8 cellular contexts compared by ENCODE assay signal in the genomic region with DNA sequence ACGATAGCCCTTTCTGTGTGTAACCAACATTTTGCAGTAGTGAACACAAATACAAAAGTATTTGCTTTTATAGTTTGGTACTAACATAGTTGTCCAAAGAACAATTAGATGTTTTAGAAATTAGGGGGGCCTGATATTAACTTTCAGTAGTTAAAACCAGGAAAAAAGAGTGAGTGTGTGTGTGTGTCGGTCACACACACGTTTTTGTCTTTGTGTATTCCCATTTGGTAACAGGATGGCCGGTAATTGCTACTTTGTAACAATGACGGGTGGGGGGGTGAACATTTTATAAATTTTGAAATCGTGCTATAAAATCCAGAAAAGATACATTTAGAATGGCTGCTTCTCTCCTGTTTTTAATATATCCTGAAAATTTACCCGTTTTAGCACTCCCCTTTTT. TPM values are rescaled to one million over a fixed set of nuclear protein-coding genes. Genes with fewer than 3 reads are reported as not detected.
DNase-seq lines count a peak whose midpoint lies in the region; ATAC-seq and TF ChIP-seq lines count a peak whose summit lies in the region.

No MANE protein-coding gene starts in this region.

- H3K79me2 ChIP-seq in Karpas-422 (ENCODE audit: low read length) = peaks cover 60% of the 10 kb centered on the region

- H3K4me3 Mint-ChIP-seq in dendritic cell treated with granulocyte-macrophage colony-stimulating factor and Interleukin-4, amounts not matched to agents 40 ng/mL and 50 ng/mL, for 4 days = peak overlapping the region; percentile 98
- H3K4me3 Mint-ChIP-seq in naive thymus-derived CD8-positive, alpha-beta T cell = peak overlapping the region; percentile 96 to 99 (median 98)

- H3K9me3 ChIP-seq in BE2C (no peaks in the 10 kb centered on the region), Karpas-422 (ENCODE audit: low read length) (no peaks in the 10 kb centered on the region)

- peak overlapping the region; percentile 77 for H3K9ac ChIP-seq in Karpas-422 (ENCODE audit: low read length)

- peaks cover 25% of the 10 kb centered on the region for H3K4me1 Mint-ChIP-seq in dendritic cell treated with granulocyte-macrophage colony-stimulating factor and Interleukin-4, amounts not matched to agents 40 ng/mL and 50 ng/mL, for 4 days (ENCODE audit: low read depth)
- peaks cover 18 to 58% (median 55%) of the 10 kb centered on the region in 4 donors for H3K4me1 Mint-ChIP-seq in naive thymus-derived CD8-positive, alpha-beta T cell

- H3K36me3 ChIP-seq in BE2C = no peaks in the 10 kb centered on the region
- H3K36me3 ChIP-seq in Karpas-422 (ENCODE audit: insufficient read depth, low read length) = no peaks in the 10 kb centered on the region

- ATAC-seq in naive thymus-derived CD8-positive, alpha-beta T cell = no peak
- ATAC-seq in HG03571 (IDR thresholded peaks at IDR 0.05; ENCODE audit: unreplicated experiment) (no peak), HG02588 (IDR thresholded peaks at IDR 0.05; ENCODE audit: unreplicated experiment) (no peak)

- H3K4me3 ChIP-seq in BE2C (ENCODE audit: low read depth, low read length) (peak overlapping the region; percentile 88), Karpas-422 (ENCODE audit: low read length) (peak overlapping the region; percentile 81)

- peak overlapping the region; percentile 78 for H3K4me2 ChIP-seq in Karpas-422 (ENCODE audit: low read depth, low read length, poor library complexity, severe bottlenecking)

- intact Hi-C loops in dendritic cell treated with granulocyte-macrophage colony-stimulating factor and Interleukin-4, amounts not matched to agents 40 ng/mL and 50 ng/mL, for 4 days (cut with micrococcal nuclease) = loop anchor here (2.0 to 10.0 kb wide), 2 partner anchors 109 to 209 kb away; a partner anchor contains a TSS

- H2AFZ ChIP-seq in Karpas-422 (ENCODE audit: low read length) = no peak overlapping the region

- H3K27ac ChIP-seq in Karpas-422 (ENCODE audit: low read length) = peak overlapping the region; percentile 85

- H4K20me1 ChIP-seq in Karpas-422 (ENCODE audit: insufficient read depth, low read depth, low read length) = 0 out of 2 replicates have a peak, but pooled peaks cover 10% of the 10 kb centered on the region

- TF ChIP-seq CTCF in BE2C (IDR thresholded peaks at IDR 0.05; ENCODE audit: low read depth, low read length) = no peak

- DNase-seq in BE2C (no peak), Karpas-422 (no peak), LoVo (ENCODE audit: low spot score) (no peak)
- DNase-seq in naive thymus-derived CD8-positive, alpha-beta T cell = no peak
- DNase-seq in central memory CD4-positive, alpha-beta T cell = no peak

- peak overlapping the region; percentile 99 for H3K27ac Mint-ChIP-seq in dendritic cell treated with granulocyte-macrophage colony-stimulating factor and Interleukin-4, amounts not matched to agents 40 ng/mL and 50 ng/mL, for 4 days
- H3K27ac Mint-ChIP-seq in naive thymus-derived CD8-positive, alpha-beta T cell = peak overlapping the region; percentile 97 to 100 (median 100)

- H3K27me3 ChIP-seq in BE2C (no peaks in the 10 kb centered on the region), Karpas-422 (ENCODE audit: low read length) (no peaks in the 10 kb centered on the region)

- peaks cover 8% of the 10 kb centered on the region for H3K9me3 Mint-ChIP-seq in dendritic cell treated with granulocyte-macrophage colony-stimulating factor and Interleukin-4, amounts not matched to agents 40 ng/mL and 50 ng/mL, for 4 days
- H3K9me3 Mint-ChIP-seq in naive thymus-derived CD8-positive, alpha-beta T cell = peaks cover 0 to 11% (median 0%) of the 10 kb centered on the region in 9 donors

- H3K9me2 ChIP-seq in Karpas-422 (replicated peaks; ENCODE audit: insufficient read depth, low read length) = no peaks in the 10 kb centered on the region

- H3K27me3 Mint-ChIP-seq in dendritic cell treated with granulocyte-macrophage colony-stimulating factor and Interleukin-4, amounts not matched to agents 40 ng/mL and 50 ng/mL, for 4 days = no peaks in the 10 kb centered on the region
- H3K27me3 Mint-ChIP-seq in naive thymus-derived CD8-positive, alpha-beta T cell = no peaks in the 10 kb centered on the region

- H3K4me1 ChIP-seq in BE2C (no peaks in the 10 kb centered on the region), Karpas-422 (ENCODE audit: low read length) (peaks cover 17% of the 10 kb centered on the region)

- H3K36me3 Mint-ChIP-seq in dendritic cell treated with granulocyte-macrophage colony-stimulating factor and Interleukin-4, amounts not matched to agents 40 ng/mL and 50 ng/mL, for 4 days (ENCODE audit: low read depth) = peaks cover 31% of the 10 kb centered on the region
- peaks cover 1 to 14% (median 10%) of the 10 kb centered on the region in 3 donors for H3K36me3 Mint-ChIP-seq in naive thymus-derived CD8-positive, alpha-beta T cell

- POLR2A ChIA-PET in naive thymus-derived CD8-positive, alpha-beta T cell (lab: Charles Lee) = interaction anchor here (1.7 to 3.8 kb wide), 4 partner anchors 12 to 213 kb away, joined by 7 to 38 read pairs (median 10); a partner anchor contains a TSS

RNA-seq across cellular contexts. Expression of a gene that starts 1.5 kb away (rescaled TPM):
- polyA plus RNA-seq in BE2C (2012; ENCODE audit: insufficient read depth, insufficient read length, low read depth) = 19.4 TPM
- total RNA-seq in Karpas-422 (2014; rRNA removed; shearing (Covaris generic); ENCODE audit: low replicate concordance) = 25.0 and 37.5 TPM in 2 replicates
- 10 to 100 TPM; 82.7 to 86.0 TPM for total RNA-seq in naive thymus-derived CD8-positive, alpha-beta T cell
- polyA plus RNA-seq in naive thymus-derived CD8-positive, alpha-beta T cell = 10 to 100 TPM; 63.4 to 88.2 (median 70.9) TPM

RNA-seq across cellular contexts. Expression of a gene that starts 12.0 kb away (rescaled TPM):
- 17.4 TPM for polyA plus RNA-seq in BE2C (2012; ENCODE audit: insufficient read depth, insufficient read length, low read depth)
- 28.7 and 46.6 TPM in 2 replicates for total RNA-seq in Karpas-422 (2014; rRNA removed; shearing (Covaris generic); ENCODE audit: low replicate concordance)
- 10 to 100 TPM; 25.3 to 26.8 TPM for total RNA-seq in naive thymus-derived CD8-positive, alpha-beta T cell
- 10 to 100 TPM; 10.8 to 17.3 (median 16.5) TPM for polyA plus RNA-seq in naive thymus-derived CD8-positive, alpha-beta T cell
